In the genomic region with DNA sequence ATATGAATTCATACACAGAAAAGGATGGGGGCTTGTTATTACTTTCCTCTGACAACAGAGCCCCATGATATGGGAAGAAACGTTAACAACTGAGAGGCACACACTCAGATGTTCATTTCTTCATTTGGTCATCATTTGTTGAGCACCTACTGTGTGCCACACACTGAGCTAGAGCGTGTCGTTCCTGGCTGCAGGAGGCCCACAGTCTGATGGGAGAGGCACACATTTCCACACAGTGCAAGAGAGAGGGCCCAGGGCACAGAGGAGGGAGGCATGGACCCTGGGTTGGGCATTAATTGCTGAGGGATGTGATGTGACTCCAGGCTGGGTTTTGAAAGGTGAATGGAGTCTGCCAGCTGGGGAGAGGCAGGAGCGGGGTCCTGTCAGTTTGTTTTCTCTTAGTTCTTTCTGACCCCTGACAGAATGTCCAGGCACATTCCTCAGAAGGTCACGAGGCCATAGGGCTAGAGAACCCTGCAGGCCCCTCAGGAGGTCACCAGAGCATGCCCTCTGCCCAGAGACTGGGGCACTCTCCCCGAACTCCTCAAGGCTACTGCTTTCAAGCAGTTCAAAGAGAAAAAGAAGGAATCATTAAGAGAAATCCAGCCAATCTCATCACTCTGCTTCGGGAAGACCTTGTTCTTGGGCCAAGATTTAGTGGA, we compare ENCODE assay signal across 17 cellular contexts.
DNase-seq lines count a peak whose midpoint lies in the region; ATAC-seq, FAIRE-seq and TF ChIP-seq lines count a peak whose summit lies in the region.
"Had no signal": no experiment of that assay in that cellular context is flagged by ENCODE, and none has a peak within 500 bp of the region (broad histone marks: within the 10 kb centered on the region; RNA-seq: fewer than 3 reads in every experiment).

No MANE protein-coding gene starts in this region.

- H3K4me3 Mint-ChIP-seq in GM23338: no peak overlapping the region; the same call in 2 of the 3 replicates
- H3K4me3 Mint-ChIP-seq in endothelial cell (ENCODE audit: unreplicated experiment): peak overlapping the region; percentile 56
- H3K4me3 Mint-ChIP-seq in neural progenitor cell: no peak overlapping the region
- H3K4me3 Mint-ChIP-seq: B cell; CD4-positive, alpha-beta memory T cell had no signal

- CTCF ChIA-PET in K562 (lab: Yijun Ruan, JAX; ENCODE audit: low intra/inter-chr PET ratio): no interaction called here

- DNase-seq in GM23338 (ENCODE audit: low spot score) (no peak), K562 (ENCODE audit: extremely low read depth in 1 of 4, low spot score in 3 of 4) (no peak), endothelial cell (ENCODE audit: low spot score) (no peak), neural progenitor cell (ENCODE audit: low spot score) (peak; percentile 28), NCI-H1048 (lab: John Stamatoyannopoulos, UW) (no peak), suprapubic skin (ENCODE audit: low spot score in 2 of 2) (no peak), occipital lobe (lab: John Stamatoyannopoulos, UW) (no peak)
- no peak for DNase-seq in activated CD4-positive, alpha-beta T cell treated with anti-CD3 and anti-CD28 coated beads, Interleukin-2, amount 50 U/mL, for 4 hours
- DNase-seq: CD4-positive, alpha-beta memory T cell; GM23248 had no signal

- peaks cover 73% of the 10 kb centered on the region for H3K4me1 Mint-ChIP-seq in GM23338
- H3K4me1 Mint-ChIP-seq in endothelial cell (ENCODE audit: unreplicated experiment): peaks cover 3% of the 10 kb centered on the region
- H3K4me1 Mint-ChIP-seq in neural progenitor cell: peaks cover 46% of the 10 kb centered on the region
- H3K4me1 Mint-ChIP-seq: CD4-positive, alpha-beta memory T cell had no signal

- H3K4me1 ChIP-seq in GM23338 (ENCODE audit: insufficient read depth) (peaks cover 48% of the 10 kb centered on the region), K562 (replicated peaks in 1 of 2; ENCODE audit: control insufficient read depth in 2 of 2, insufficient read depth in 2 of 2, low read length in 2 of 2) (no peaks in the 10 kb centered on the region), neural progenitor cell (peaks cover 23% of the 10 kb centered on the region), suprapubic skin (no peaks in the 10 kb centered on the region)

- H3K36me3 Mint-ChIP-seq in GM23338 (ENCODE audit: low read depth) (peaks cover 33% of the 10 kb centered on the region), endothelial cell (ENCODE audit: low read depth, unreplicated experiment) (peaks cover 10% of the 10 kb centered on the region), neural progenitor cell (peaks cover 32% of the 10 kb centered on the region)

- TF ChIP-seq CTCF in GM23338 (conservative IDR thresholded peaks at IDR 0.05; ENCODE audit: low read depth in 2 of 2) (no peak), K562 (IDR thresholded peaks at IDR 0.05 in 2 of 3, conservative IDR thresholded peaks at IDR 0.05 in 1 of 3; ENCODE audit: insufficient read depth in 2 of 3, low read depth in 1 of 3, low read length in 3 of 3) (no peak), endothelial cell (IDR thresholded peaks at IDR 0.05; ENCODE audit: unreplicated experiment) (no peak), neural progenitor cell (IDR thresholded peaks at IDR 0.05) (no peak), suprapubic skin (IDR thresholded peaks at IDR 0.05) (no peak)

- H3K27ac ChIP-seq in GM23338 (ENCODE audit: low read depth) (no peak overlapping the region), K562 (ENCODE audit: extremely low read depth, low read depth, low read length) (no peak overlapping the region), neural progenitor cell (no peak overlapping the region), suprapubic skin (no peak overlapping the region)
- H3K27ac ChIP-seq: C4-2B, GM23248 had no signal

- H3K4me3 ChIP-seq in GM23338 (no peak overlapping the region), K562 (no peak overlapping the region), neural progenitor cell (no peak overlapping the region), suprapubic skin (no peak overlapping the region)
- H3K4me3 ChIP-seq: GM23248, HAP-1 had no signal

- peaks cover 16% of the 10 kb centered on the region for H3K27me3 Mint-ChIP-seq in GM23338 (ENCODE audit: insufficient read depth, low read depth, poor library complexity)
- H3K27me3 Mint-ChIP-seq in endothelial cell (ENCODE audit: unreplicated experiment): peaks cover 1% of the 10 kb centered on the region
- H3K27me3 Mint-ChIP-seq in neural progenitor cell (ENCODE audit: insufficient read depth, low read depth): no peaks in the 10 kb centered on the region
- H3K27me3 Mint-ChIP-seq: B cell; CD4-positive, alpha-beta memory T cell had no signal

- no peak for TF ChIP-seq RAD21 in K562 (CRISPR knock-in tag; conservative IDR thresholded peaks at IDR 0.05 in 1 of 2, IDR thresholded peaks at IDR 0.05 in 1 of 2)

- no peak overlapping the region for H3K9ac ChIP-seq in K562 (ENCODE audit: insufficient read depth in 1 of 2, low read depth in 2 of 2, low read length in 2 of 2)
- no peak overlapping the region for H3K9ac ChIP-seq in neural progenitor cell
- H3K9ac ChIP-seq: GM23248 had no signal

- peak overlapping the region; percentile 81 for H3K27ac Mint-ChIP-seq in GM23338
- H3K27ac Mint-ChIP-seq in endothelial cell (ENCODE audit: unreplicated experiment): no peak overlapping the region
- peak overlapping the region; percentile 94 for H3K27ac Mint-ChIP-seq in neural progenitor cell
- H3K27ac Mint-ChIP-seq: B cell; CD4-positive, alpha-beta memory T cell had no signal

- TF ChIP-seq EP300 in K562 (IDR thresholded peaks at IDR 0.05; ENCODE audit: low read length) (no peak), suprapubic skin (IDR thresholded peaks at IDR 0.05) (no peak)

- no peak overlapping the region for H2AFZ ChIP-seq in GM23338
- H2AFZ ChIP-seq in K562 (ENCODE audit: low read depth, low read length): no peak overlapping the region
- H2AFZ ChIP-seq in neural progenitor cell (replicated peaks): no peak overlapping the region
- H2AFZ ChIP-seq: GM23248 had no signal

- no peaks in the 10 kb centered on the region for H3F3A ChIP-seq in GM23338 (replicated peaks; ENCODE audit: low read depth)
- H3F3A ChIP-seq in neural progenitor cell (ENCODE audit: low read depth): peaks cover 15% of the 10 kb centered on the region

- BruUV-seq in K562 (replicated peaks; lab: Mats Ljungman, UMichigan): no TSS peak

- H3K9me3 Mint-ChIP-seq in GM23338: no peaks in the 10 kb centered on the region; the same call in 2 of the 3 replicates
- no peaks in the 10 kb centered on the region for H3K9me3 Mint-ChIP-seq in endothelial cell (ENCODE audit: unreplicated experiment)
- H3K9me3 Mint-ChIP-seq in neural progenitor cell: no peaks in the 10 kb centered on the region
- H3K9me3 Mint-ChIP-seq: CD4-positive, alpha-beta memory T cell had no signal

- no peak for ATAC-seq in GM23338
- ATAC-seq in K562: no peak

- POLR2A ChIA-PET in K562 (lab: Yijun Ruan, JAX): no interaction called here

- WGBS in K562 (ENCODE audit: insufficient coverage, low coverage, missing lambda C conversion rate): 2% methylated on average over 7 of the region's 7 CpGs
- WGBS in suprapubic skin: 92% methylated on average over 7 of the region's 7 CpGs

- no peaks in the 10 kb centered on the region for H3K9me2 ChIP-seq in GM23338 (ENCODE audit: insufficient read depth)

- H3K4me2 ChIP-seq in GM23338 (no peak overlapping the region), K562 (ENCODE audit: insufficient read depth, low read length) (no peak overlapping the region), neural progenitor cell (no peak overlapping the region)

- H3K27me3 ChIP-seq in GM23338 (ENCODE audit: insufficient read depth) (no peaks in the 10 kb centered on the region), K562 (ENCODE audit: control insufficient read depth in 2 of 2, insufficient read depth in 2 of 2, low read length in 2 of 2) (peaks cover 30 to 42% of the 10 kb centered on the region in 2 experiments), neural progenitor cell (no peaks in the 10 kb centered on the region), suprapubic skin (no peaks in the 10 kb centered on the region)

- intact Hi-C loops in K562 (cut with micrococcal nuclease): no loop called here

- H3K79me2 ChIP-seq in GM23338 (replicated peaks; ENCODE audit: insufficient read depth): no peaks in the 10 kb centered on the region; the same call in 1 of the 2 replicates
- no peaks in the 10 kb centered on the region for H3K79me2 ChIP-seq in K562 (ENCODE audit: control insufficient read depth, insufficient read depth, low read length)
- peaks cover 10% of the 10 kb centered on the region for H3K79me2 ChIP-seq in neural progenitor cell (ENCODE audit: low read depth)

- no peaks in the 10 kb centered on the region for H3K9me3 ChIP-seq in K562 (replicated peaks; ENCODE audit: control insufficient read depth, insufficient read depth, low read depth, low read length)
- no peaks in the 10 kb centered on the region for H3K9me3 ChIP-seq in neural progenitor cell (ENCODE audit: low read depth)
- H3K9me3 ChIP-seq in suprapubic skin: no peaks in the 10 kb centered on the region
- H3K9me3 ChIP-seq: HAP-1 had no signal

- H3K36me3 ChIP-seq in GM23338 (ENCODE audit: insufficient read depth) (no peaks in the 10 kb centered on the region; the same call in 1 of the 2 replicates), K562 (ENCODE audit: control insufficient read depth, insufficient read depth, low read length) (no peaks in the 10 kb centered on the region), neural progenitor cell (no peaks in the 10 kb centered on the region), suprapubic skin (no peaks in the 10 kb centered on the region)
- H3K36me3 ChIP-seq: HAP-1 had no signal

- H4K20me1 ChIP-seq in GM23338 (replicated peaks; ENCODE audit: insufficient read depth): no peaks in the 10 kb centered on the region
- H4K20me1 ChIP-seq in K562 (replicated peaks; ENCODE audit: control insufficient read depth, insufficient read depth, low read length): no peaks in the 10 kb centered on the region
- no peaks in the 10 kb centered on the region for H4K20me1 ChIP-seq in neural progenitor cell (ENCODE audit: low read depth)

- FAIRE-seq in K562 (lab: Jason Lieb, UNC): no peak
- FAIRE-seq: A204.1, G401.6, GM12891, HTR-8/SVneo had no signal

- in situ Hi-C loops in K562 (cut with MboI): no loop called here

- H3K9me1 ChIP-seq in K562 (ENCODE audit: control insufficient read depth, insufficient read depth, low read length): no peaks in the 10 kb centered on the region

- TF ChIP-seq POLR2A in K562 (conservative IDR thresholded peaks at IDR 0.05) (no peak), suprapubic skin (IDR thresholded peaks at IDR 0.05) (no peak)

TF ChIP-seq in GM23338, 12 proteins besides CTCF, POLR2A, EP300 and RAD21 (continues in another document):
- TF ChIP-seq POLR2AphosphoS5 (IDR thresholded peaks at IDR 0.05; ENCODE audit: low read depth): no peak

TF ChIP-seq in K562, 482 proteins besides CTCF, POLR2A, EP300 and RAD21:
- TF ChIP-seq ZKSCAN1 (IDR thresholded peaks at IDR 0.05; ENCODE audit: low read depth, low read length) (0 out of 2 replicates have a peak, but pooled peaks have one; percentile 23), MCM3 (IDR thresholded peaks at IDR 0.05) (no peak)
TF ChIP-seq in K562: peak in this region for 1.
